ENCODE assay signal across 12 cellular contexts in the genomic region with DNA sequence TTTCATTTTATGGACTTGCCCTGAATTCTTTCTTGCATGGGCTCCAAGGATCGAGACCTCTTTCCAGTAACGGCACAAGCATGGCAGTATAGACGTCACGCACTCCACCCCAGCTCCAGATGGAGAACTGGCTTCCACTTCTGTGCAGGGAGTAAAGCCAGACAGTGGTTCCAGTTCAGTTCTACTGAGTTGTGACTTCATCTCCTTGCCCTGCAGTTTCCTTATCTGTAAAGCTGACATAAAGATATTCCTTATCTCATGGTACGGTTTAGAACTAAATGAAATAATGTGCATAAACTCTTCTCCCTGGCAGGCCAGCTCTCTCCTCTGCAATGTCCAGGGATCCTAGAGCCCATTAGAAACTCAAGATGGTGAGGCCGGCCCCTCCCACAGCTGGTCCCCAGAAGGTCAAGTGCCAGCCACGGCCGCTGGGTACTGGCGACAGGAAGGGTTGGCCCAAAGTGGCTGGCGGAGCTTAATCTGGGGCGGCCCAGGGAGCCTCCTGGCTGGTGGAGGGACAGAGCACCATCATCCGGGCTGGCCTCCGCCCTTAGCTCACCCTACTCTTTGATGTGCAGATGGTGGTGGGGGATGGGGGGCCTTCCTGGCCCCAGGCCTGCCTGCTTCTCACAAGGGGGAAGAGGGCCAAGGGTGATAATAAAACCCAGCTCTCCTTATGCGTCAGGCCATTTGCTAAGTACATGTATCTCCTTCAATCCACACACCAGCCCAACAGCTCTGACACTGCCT. TPM values are rescaled to one million over a fixed set of nuclear protein-coding genes. Genes with fewer than 3 reads are reported as not detected.
DNase-seq lines count a peak whose midpoint lies in the region; ATAC-seq and TF ChIP-seq lines count a peak whose summit lies in the region.
"Had no signal": no experiment of that assay in that cellular context is flagged by ENCODE, and none has a peak within 500 bp of the region (broad histone marks: within the 10 kb centered on the region; RNA-seq: fewer than 3 reads in every experiment).

No MANE protein-coding gene starts in this region.

- H3K23ac ChIP-seq in trophoblast cell (ENCODE audit: low read length) = no peak overlapping the region

- H3K18ac ChIP-seq in trophoblast cell (ENCODE audit: low read length) = no peak overlapping the region

- no peak overlapping the region for H3K14ac ChIP-seq in trophoblast cell (ENCODE audit: low read length)

- no peaks in the 10 kb centered on the region for H3K4me1 Mint-ChIP-seq in effector memory CD8-positive, alpha-beta T cell (ENCODE audit: low read depth in 2 of 2)

- no peaks in the 10 kb centered on the region for H3K9me2 ChIP-seq in GM23248 (ENCODE audit: insufficient read depth)

- no peak overlapping the region for H3K4me3 ChIP-seq in GM23248
- no peak overlapping the region for H3K4me3 ChIP-seq in fibroblast of the aortic adventitia (ENCODE audit: low read depth, low read length)
- H3K4me3 ChIP-seq in trophoblast cell (ENCODE audit: low read depth, low read length) = no peak overlapping the region

- H3K9ac ChIP-seq in GM23248 (peak overlapping the region; percentile 17; the same call in 1 of the 2 replicates), trophoblast cell (ENCODE audit: low read length) (no peak overlapping the region)

- peaks cover 37% of the 10 kb centered on the region for H3K4me1 ChIP-seq in GM23248 (ENCODE audit: insufficient read depth)
- peaks cover 25 to 30% of the 10 kb centered on the region in 2 experiments for H3K4me1 ChIP-seq in trophoblast cell (ENCODE audit: control insufficient read depth in 1 of 2, insufficient read depth in 2 of 2, low read length in 2 of 2)

- no peak for ATAC-seq in effector memory CD8-positive, alpha-beta T cell (replicated peaks)
- ATAC-seq in left lobe of liver (no peak), GM21717 (IDR thresholded peaks at IDR 0.05; ENCODE audit: unreplicated experiment) (no peak)

- H3F3A ChIP-seq in GM23248 (ENCODE audit: insufficient read depth) = peaks cover 70% of the 10 kb centered on the region

- peak overlapping the region; percentile 11; the same call in 1 of the 2 replicates for H2AFZ ChIP-seq in GM23248
- H2AFZ ChIP-seq in trophoblast cell (ENCODE audit: insufficient read depth, low read length, poor library complexity) = no peak overlapping the region

- H2BK5ac ChIP-seq in trophoblast cell (ENCODE audit: low read depth, low read length, poor library complexity) = peak overlapping the region; percentile 4

- H3K9me3 ChIP-seq in GM23248 (ENCODE audit: low read depth) (no peaks in the 10 kb centered on the region), trophoblast cell (ENCODE audit: insufficient read depth, low read depth, low read length) (no peaks in the 10 kb centered on the region)

- no peak overlapping the region for H3K4me3 Mint-ChIP-seq in effector memory CD8-positive, alpha-beta T cell
- H3K4me3 Mint-ChIP-seq: activated naive CD8-positive, alpha-beta T cell had no signal

- in situ Hi-C loops in GM23248 (cut with MboI) = no loop called here

- no peak overlapping the region for H4K12ac ChIP-seq in trophoblast cell (ENCODE audit: low read depth, low read length)

- DNase-seq in GM23248 (peak; percentile 73), RPMI7951 (ENCODE audit: low read depth) (peak; percentile 38), fibroblast of the aortic adventitia (ENCODE audit: low read depth) (peak; percentile 98), trophoblast cell (peak; percentile 61 to 72), left lobe of liver (ENCODE audit: low spot score) (no peak), NCI-H748 (lab: John Stamatoyannopoulos, UW; ENCODE audit: unreplicated experiment) (no peak)
- no peak for DNase-seq in effector memory CD8-positive, alpha-beta T cell
- DNase-seq: activated CD4-positive, alpha-beta T cell treated with anti-CD3 and anti-CD28 coated beads, Interleukin-2, amount 50 U/mL, for 48 hours; NCI-H1436 treated with DMSO at 0.1 percent for 48 hours had no signal

- H3K27ac Mint-ChIP-seq in effector memory CD8-positive, alpha-beta T cell = no peak overlapping the region
- H3K27ac Mint-ChIP-seq: activated naive CD8-positive, alpha-beta T cell had no signal

- H3K27me3 ChIP-seq in GM23248 (replicated peaks; ENCODE audit: insufficient read depth) (no peaks in the 10 kb centered on the region), trophoblast cell (ENCODE audit: insufficient read depth, low read length) (no peaks in the 10 kb centered on the region)

- no peak overlapping the region for H3K4ac ChIP-seq in trophoblast cell (ENCODE audit: low read depth, low read length)

- H2BK120ac ChIP-seq in trophoblast cell (ENCODE audit: insufficient read depth, low read length, poor library complexity) = no peak overlapping the region

- H4K91ac ChIP-seq in trophoblast cell (ENCODE audit: low read depth, low read length) = peak overlapping the region; percentile 16

- H3K27me3 Mint-ChIP-seq in effector memory CD8-positive, alpha-beta T cell = peaks cover 35 to 36% of the 10 kb centered on the region in 2 donors

- H2AK5ac ChIP-seq in trophoblast cell (ENCODE audit: low read length) = no peak overlapping the region

- H3K9me3 Mint-ChIP-seq in effector memory CD8-positive, alpha-beta T cell = peaks cover 4% of the 10 kb centered on the region in 2 donors

- H3K36me3 ChIP-seq in GM23248 (ENCODE audit: low read depth) (peaks cover 35% of the 10 kb centered on the region), trophoblast cell (ENCODE audit: control insufficient read depth in 1 of 2, insufficient read depth in 2 of 2, low read length in 2 of 2) (no peaks in the 10 kb centered on the region)

- peaks cover 6% of the 10 kb centered on the region for H3K79me1 ChIP-seq in trophoblast cell (ENCODE audit: low read length)

- no peaks in the 10 kb centered on the region for H3K36me3 Mint-ChIP-seq in effector memory CD8-positive, alpha-beta T cell (ENCODE audit: insufficient read depth)

- 19 to 20% methylated on average over 14 of the region's 14 CpGs for WGBS in GM23248 (ENCODE audit: low coverage in 1 of 2, low lambda C conversion rate in 2 of 2, missing lambda C conversion rate in 2 of 2), 2 experiments
- WGBS in trophoblast cell (ENCODE audit: extremely low coverage, insufficient coverage, insufficient read length) = no CpG with 5 or more reads among the region's 14 CpGs

- H4K20me1 ChIP-seq in GM23248 (ENCODE audit: insufficient read depth) = no peaks in the 10 kb centered on the region

- H4K8ac ChIP-seq in trophoblast cell (ENCODE audit: low read depth, low read length) = no peak overlapping the region

- H3K79me2 ChIP-seq in GM23248 (ENCODE audit: insufficient read depth) = 0 out of 2 replicates have a peak, but pooled peaks cover 3% of the 10 kb centered on the region
- no peaks in the 10 kb centered on the region for H3K79me2 ChIP-seq in trophoblast cell (ENCODE audit: control insufficient read depth, insufficient read depth, low read length, poor library complexity)

- no peak overlapping the region for H3K4me2 ChIP-seq in GM23248 (ENCODE audit: unreplicated experiment)
- no peak overlapping the region for H3K4me2 ChIP-seq in trophoblast cell (ENCODE audit: low read length)

- H2BK12ac ChIP-seq in trophoblast cell (ENCODE audit: low read length) = peak overlapping the region; percentile 6

- H3K27ac ChIP-seq in GM23248 (peak overlapping the region; percentile 65), trophoblast cell (ENCODE audit: low read depth, low read length) (no peak overlapping the region)

- TF ChIP-seq CTCF in fibroblast of the aortic adventitia (IDR thresholded peaks at IDR 0.05; ENCODE audit: insufficient read depth, low read length) = no peak

RNA-seq across cellular contexts. Expression of gene MESP2, which starts 7.2 kb away (rescaled TPM):
- not detected in 2 replicates for total RNA-seq in GM23248 (2014; rRNA removed; shearing (Covaris generic))
- not detected in 2 replicates for polyA plus RNA-seq in GM23248 (2016; fragmentation: Nextera tagmentation; extraction: Ambion mirVana)
- total RNA-seq in RPMI7951 (2014; rRNA removed; shearing (Covaris generic)) = 1.8 and 2.6 TPM in 2 replicates
- 1.3 and 2.9 TPM in 2 replicates for total RNA-seq in fibroblast of the aortic adventitia (ENCODE audit: low replicate concordance)
- polyA plus RNA-seq in trophoblast cell (2013) = 0.10 and 0.22 TPM in 2 replicates
- 0.15 TPM for total RNA-seq in left lobe of liver
- total RNA-seq: renal cortical epithelial cell had no signal

RNA-seq across cellular contexts. Expression of gene ANPEP, which starts 31.4 kb away (rescaled TPM):
- 464 and 467 TPM in 2 replicates for total RNA-seq in GM23248 (2014; rRNA removed; shearing (Covaris generic))
- 568 and 585 TPM in 2 replicates for polyA plus RNA-seq in GM23248 (2016; fragmentation: Nextera tagmentation; extraction: Ambion mirVana)
- 73.1 and 86.4 TPM in 2 replicates for total RNA-seq in RPMI7951 (2014; rRNA removed; shearing (Covaris generic))
- total RNA-seq in fibroblast of the aortic adventitia (ENCODE audit: low replicate concordance) (20.8 and 82.6 TPM in 2 replicates), left lobe of liver (383 TPM)
- 0.23 and 0.40 TPM in 2 replicates for polyA plus RNA-seq in trophoblast cell (2013)

RNA-seq across cellular contexts. Expression of gene MESP1, which starts 32.2 kb away (rescaled TPM):
- not detected in 2 replicates for total RNA-seq in GM23248 (2014; rRNA removed; shearing (Covaris generic))
- polyA plus RNA-seq in GM23248 (2016; fragmentation: Nextera tagmentation; extraction: Ambion mirVana) = 0.48 and 0.63 TPM in 2 replicates
- 1.6 and 2.5 TPM in 2 replicates for total RNA-seq in RPMI7951 (2014; rRNA removed; shearing (Covaris generic))
- total RNA-seq in fibroblast of the aortic adventitia (ENCODE audit: low replicate concordance) = 0.45 and 0.49 TPM in 2 replicates
- polyA plus RNA-seq in trophoblast cell (2013) = 0.04 and 0.10 TPM in 2 replicates
- 3.1 TPM for total RNA-seq in left lobe of liver

Comparison
In these comparisons a context has a peak if more than half of its experiments do, and no peak if none do; other contexts are left out.
1. DNase-seq: peak in GM23248 (single experiment), RPMI7951 (single experiment), fibroblast of the aortic adventitia (single experiment) and trophoblast cell (2 of 2); none in effector memory CD8-positive, alpha-beta T cell (0 of 3), left lobe of liver (single experiment) and NCI-H748 (single experiment).